1 cellular context compared by ENCODE assay signal in genomic region chr17:7260601-7261376, GRCh38.
TF ChIP-seq lines count a peak whose summit lies in the region.

No MANE protein-coding gene starts in this region.

TF ChIP-seq in H1, 55 proteins besides CTCF, POLR2A, EP300 and RAD21:
- TF ChIP-seq TBP (IDR thresholded peaks at IDR 0.05; ENCODE audit: low read depth, low read length) (peak; percentile 83), SRF (IDR thresholded peaks at IDR 0.05; ENCODE audit: low read depth, low read length) (no peak), SIN3A (conservative IDR thresholded peaks at IDR 0.05 in 1 of 2, IDR thresholded peaks at IDR 0.05 in 1 of 2; ENCODE audit: low read depth in 1 of 2, low read length in 2 of 2) (peak in 1 of 2 experiments; percentile 33; a peak in 1 of 4 replicates), RBBP5 (IDR thresholded peaks at IDR 0.05; ENCODE audit: borderline replicate concordance, low read depth, low read length) (peak; percentile 36; the same call in 1 of the 2 replicates), SP4 (IDR thresholded peaks at IDR 0.05; ENCODE audit: low read length) (peak; percentile 28; the same call in 1 of the 2 replicates), PHF8 (conservative IDR thresholded peaks at IDR 0.05; ENCODE audit: low read depth, low read length) (no peak), MAX (IDR thresholded peaks at IDR 0.05) (peak; percentile 26; the same call in 1 of the 2 replicates), YY1 (IDR thresholded peaks at IDR 0.05; ENCODE audit: low read depth, low read length) (no peak; the same call in 1 of the 2 replicates), TAF1 (IDR thresholded peaks at IDR 0.05; ENCODE audit: low read depth, low read length) (peak; percentile 92), JUN (IDR thresholded peaks at IDR 0.05; ENCODE audit: low read depth, low read length) (no peak), SAP30 (IDR thresholded peaks at IDR 0.05; ENCODE audit: insufficient read depth, insufficient replicate concordance, low read length) (no peak), POU5F1 (IDR thresholded peaks at IDR 0.05; ENCODE audit: low read depth, low read length) (no peak), SP2 (IDR thresholded peaks at IDR 0.05; ENCODE audit: low read length) (no peak), JUND (IDR thresholded peaks at IDR 0.05; ENCODE audit: low read length) (no peak), SIX5 (IDR thresholded peaks at IDR 0.05; ENCODE audit: low read depth, low read length) (no peak), EGR1 (IDR thresholded peaks at IDR 0.05; ENCODE audit: borderline replicate concordance, low read depth, low read length) (no peak), SP1 (IDR thresholded peaks at IDR 0.05; ENCODE audit: low read depth, low read length) (peak; percentile 54; the same call in 1 of the 2 replicates), HDAC2 (IDR thresholded peaks at IDR 0.05; ENCODE audit: borderline replicate concordance in 1 of 2, low read depth in 2 of 2, low read length in 2 of 2) (no peak), TAF7 (optimal IDR thresholded peaks at IDR 0.05; ENCODE audit: borderline replicate concordance, low read depth, low read length) (peak; percentile 70), POLR2AphosphoS5 (IDR thresholded peaks at IDR 0.05; ENCODE audit: low read depth, low read length) (peak; percentile 81; the same call in 1 of the 2 replicates), ASH2L (IDR thresholded peaks at IDR 0.05; ENCODE audit: low read length) (no peak), KDM5A (IDR thresholded peaks at IDR 0.05; ENCODE audit: low read length) (no peak), BRCA1 (IDR thresholded peaks at IDR 0.05; ENCODE audit: low read depth, low read length) (no peak)
- TF ChIP-seq, protein P1, sequence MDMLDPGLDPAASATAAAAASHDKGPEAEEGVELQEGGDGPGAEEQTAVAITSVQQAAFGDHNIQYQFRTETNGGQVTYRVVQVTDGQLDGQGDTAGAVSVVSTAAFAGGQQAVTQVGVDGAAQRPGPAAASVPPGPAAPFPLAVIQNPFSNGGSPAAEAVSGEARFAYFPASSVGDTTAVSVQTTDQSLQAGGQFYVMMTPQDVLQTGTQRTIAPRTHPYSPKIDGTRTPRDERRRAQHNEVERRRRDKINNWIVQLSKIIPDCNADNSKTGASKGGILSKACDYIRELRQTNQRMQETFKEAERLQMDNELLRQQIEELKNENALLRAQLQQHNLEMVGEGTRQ (IDR thresholded peaks at IDR 0.05; ENCODE audit: low read length), result no peak
- TF ChIP-seq, protein P2, sequence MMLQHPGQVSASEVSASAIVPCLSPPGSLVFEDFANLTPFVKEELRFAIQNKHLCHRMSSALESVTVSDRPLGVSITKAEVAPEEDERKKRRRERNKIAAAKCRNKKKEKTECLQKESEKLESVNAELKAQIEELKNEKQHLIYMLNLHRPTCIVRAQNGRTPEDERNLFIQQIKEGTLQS (IDR thresholded peaks at IDR 0.05; ENCODE audit: insufficient read depth, low read depth, low read length), result no peak
